ENCODE assay signal across 25 cellular contexts in the genomic region with DNA sequence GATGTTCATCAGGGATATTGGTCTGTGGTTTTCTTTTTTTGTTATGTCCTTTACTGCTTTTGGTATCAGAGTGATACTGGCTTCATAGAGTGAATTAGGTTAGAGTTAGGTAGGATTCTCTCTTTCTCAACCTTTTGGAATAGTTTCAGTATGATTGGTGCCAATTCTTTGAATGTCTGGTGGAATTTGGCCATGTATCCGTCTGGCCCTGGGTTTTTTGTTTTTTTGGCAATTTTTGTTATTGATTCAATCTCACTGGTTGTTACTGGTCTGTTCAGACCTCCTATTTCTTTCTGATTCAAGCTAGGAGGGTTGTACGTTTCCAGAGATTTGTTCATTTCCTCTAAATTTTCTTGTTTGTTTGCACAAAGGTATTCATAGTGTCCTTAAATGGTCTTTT.
"Had no signal": no experiment of that assay in that cellular context is flagged by ENCODE, and none has a peak within 500 bp of the region (broad histone marks: within the 10 kb centered on the region; RNA-seq: fewer than 3 reads in every experiment).

No MANE protein-coding gene starts in this region.

- H3K9ac ChIP-seq: parathyroid adenoma had no signal

- H3K4me3 ChIP-seq: breast epithelium, esophagus muscularis mucosa, psoas muscle, spleen, uterus had no signal

- H3K27me3 ChIP-seq: breast epithelium, esophagus muscularis mucosa, spleen, uterus had no signal

- ATAC-seq: activated CD4-positive, CD25-positive, alpha-beta regulatory T cell treated with anti-CD3 and anti-CD28 coated beads, Interleukin-2, amount 50 U/mL, for 24 hours; left ventricle myocardium superior; naive thymus-derived CD8-positive, alpha-beta T cell; psoas muscle had no signal

- FAIRE-seq: colon had no signal

- DNase-seq: activated CD4-positive, alpha-beta T cell treated with anti-CD3 and anti-CD28 coated beads for 48 hours; activated CD4-positive, alpha-beta T cell treated with anti-CD3 and anti-CD28 coated beads, Interleukin-2, amount 50 U/mL, for 48 hours; activated CD8-positive, alpha-beta memory T cell treated with anti-CD3 and anti-CD28 coated beads for 24 hours; activated effector memory CD4-positive, alpha-beta T cell treated with Interleukin-2 at 50 U/mL for 16 hours; activated naive CD4-positive, alpha-beta T cell treated with Interleukin-2 at 50 U/mL for 16 hours; activated naive CD8-positive, alpha-beta T cell treated with anti-CD3 and anti-CD28 coated beads, Interleukin-2, amount 10 ng/mL, durations not matched to agents 7 days and 5 days; central memory CD4-positive, alpha-beta T cell; dermis blood vessel endothelial cell; effector CD4-positive, alpha-beta T cell; foreskin melanocyte; glutamatergic neuron; left ventricle myocardium superior; naive thymus-derived CD8-positive, alpha-beta T cell; nucleus accumbens; psoas muscle; spleen; stimulated activated naive CD4-positive, alpha-beta T cell treated with Interleukin-2 at 50 U/mL for 16 hours; trophoblast cell; uterus had no signal

- H3K9me3 ChIP-seq: breast epithelium, esophagus muscularis mucosa, psoas muscle, spleen, uterus had no signal

- H2AFZ ChIP-seq: parathyroid adenoma had no signal

- H3K36me3 ChIP-seq: breast epithelium, uterus had no signal

- H3K27ac ChIP-seq: breast epithelium, esophagus muscularis mucosa, parathyroid adenoma, psoas muscle, spleen, uterus, VCaP had no signal

- H3K4me1 ChIP-seq: breast epithelium, parathyroid adenoma, uterus had no signal
